16 cellular contexts compared by ENCODE assay signal in the genomic region with DNA sequence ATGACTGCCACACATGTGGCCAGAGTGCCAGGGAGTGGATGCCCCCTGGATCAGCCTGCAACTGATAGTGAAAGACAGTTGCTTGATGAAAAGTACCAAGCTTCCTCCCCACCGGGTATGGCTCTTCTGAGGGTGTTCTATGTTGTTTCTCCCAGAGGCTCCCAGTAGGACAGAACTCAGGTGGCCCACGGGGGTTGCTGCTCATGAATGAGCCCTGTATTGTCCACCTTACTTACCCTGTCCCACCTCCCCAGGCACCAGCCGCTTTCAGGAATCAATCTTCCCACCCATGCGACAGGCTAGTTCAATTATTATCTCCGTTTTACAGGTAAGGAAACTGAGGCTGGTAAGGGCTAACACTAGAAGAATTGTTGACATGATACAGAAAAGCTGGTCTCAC. TPM values are rescaled to one million over a fixed set of nuclear protein-coding genes. Genes with fewer than 3 reads are reported as not detected.
DNase-seq lines count a peak whose midpoint lies in the region; ATAC-seq and TF ChIP-seq lines count a peak whose summit lies in the region.
"Had no signal": no experiment of that assay in that cellular context is flagged by ENCODE, and none has a peak within 500 bp of the region (broad histone marks: within the 10 kb centered on the region; RNA-seq: fewer than 3 reads in every experiment).

No MANE protein-coding gene starts in this region.

- no TSS peak for BruUV-seq in OCI-LY7 (replicated peaks; lab: Mats Ljungman, UMichigan)

- no peaks in the 10 kb centered on the region for H3K9me3 Mint-ChIP-seq in activated T-cell treated with anti-CD3 and anti-CD28 coated beads, Interleukin-2, amount 50 U/mL, for 4 hours
- H3K9me3 Mint-ChIP-seq: CD8-positive, alpha-beta T cell had no signal

- no peak overlapping the region for H2AFZ ChIP-seq in OCI-LY7 (ENCODE audit: low read length)
- H2AFZ ChIP-seq: GM23248 had no signal

- H3K9me3 ChIP-seq in OCI-LY7 (ENCODE audit: low read length) (no peaks in the 10 kb centered on the region), WERI-Rb-1 (ENCODE audit: severe bottlenecking) (no peaks in the 10 kb centered on the region)

- no peaks in the 10 kb centered on the region for H3K27me3 Mint-ChIP-seq in activated T-cell treated with anti-CD3 and anti-CD28 coated beads, Interleukin-2, amount 50 U/mL, for 4 hours (ENCODE audit: low read depth)

- TF ChIP-seq CTCF in OCI-LY7 (conservative IDR thresholded peaks at IDR 0.05; ENCODE audit: low read length) (no peak), WERI-Rb-1 (IDR thresholded peaks at IDR 0.05; ENCODE audit: low read depth, low read length) (no peak)

- no peak for DNase-seq in activated T-cell treated with anti-CD3 and anti-CD28 coated beads, Interleukin-2, amount 50 U/mL, for 4 hours
- no peak for DNase-seq in activated T-cell treated with anti-CD3 and anti-CD28 coated beads, Interleukin-2, amount 50 U/mL, for 1 hour
- DNase-seq in OCI-LY7 (ENCODE audit: low spot score) (no peak), islet precursor cell (peak; percentile 52), COLO829 (ENCODE audit: low spot score) (no peak), WERI-Rb-1 (no peak)
- no peak for DNase-seq in activated CD4-positive, alpha-beta T cell treated with anti-CD3 and anti-CD28 coated beads, Interleukin-2, amount 50 U/mL, for 4 hours
- DNase-seq: C1 segment of cervical spinal cord; CD8-positive, alpha-beta T cell; DMS 273 treated with DMSO at 0.1 percent for 48 hours; DMS79; GF-D8; H7; HCEC 1CT had no signal

- H3K79me2 ChIP-seq in OCI-LY7 (ENCODE audit: insufficient read depth, low read depth, low read length) = peaks cover 5% of the 10 kb centered on the region; the same call in 1 of the 2 replicates

- H3K27me3 ChIP-seq in WERI-Rb-1 (ENCODE audit: insufficient read depth, low read depth, severe bottlenecking) = no peaks in the 10 kb centered on the region

- H3K36me3 ChIP-seq in OCI-LY7 (ENCODE audit: insufficient read depth, low read length) = no peaks in the 10 kb centered on the region
- H3K36me3 ChIP-seq in WERI-Rb-1 = no peaks in the 10 kb centered on the region

- peaks cover 41% of the 10 kb centered on the region for H3K4me1 ChIP-seq in OCI-LY7 (ENCODE audit: insufficient read depth, low read length, poor library complexity, severe bottlenecking)

- no peak overlapping the region for H3K27ac ChIP-seq in OCI-LY7 (ENCODE audit: low read depth, low read length, poor library complexity, severe bottlenecking)
- H3K27ac ChIP-seq in WERI-Rb-1 = no peak overlapping the region
- H3K27ac ChIP-seq: 22Rv1, GM23248 had no signal

- peak overlapping the region; percentile 1; the same call in 1 of the 2 replicates for H3K4me2 ChIP-seq in OCI-LY7 (ENCODE audit: low read length)

- no peak for ATAC-seq in activated T-cell treated with anti-CD3 and anti-CD28 coated beads, Interleukin-2, amount 50 U/mL, for 4 hours
- ATAC-seq: CD8-positive, alpha-beta T cell had no signal

- POLR2A ChIA-PET in OCI-LY7 (lab: Charles Lee) = interaction anchor here (0.6 to 1.0 kb wide), 3 partner anchors 48 to 135 kb away, joined by 3 read pairs; no protein-coding TSS in a partner anchor

- H3K9me2 ChIP-seq in OCI-LY7 (ENCODE audit: insufficient read depth, low read length) = no peaks in the 10 kb centered on the region

- no peak overlapping the region for H3K4me3 ChIP-seq in OCI-LY7 (ENCODE audit: low read depth, low read length, poor library complexity, severe bottlenecking)
- no peak overlapping the region for H3K4me3 ChIP-seq in WERI-Rb-1 (ENCODE audit: low read depth, low read length)
- H3K4me3 ChIP-seq: GM23248 had no signal

- H3K36me3 Mint-ChIP-seq in activated T-cell treated with anti-CD3 and anti-CD28 coated beads, Interleukin-2, amount 50 U/mL, for 4 hours (ENCODE audit: insufficient read depth) = no peaks in the 10 kb centered on the region
- H3K36me3 Mint-ChIP-seq: CD8-positive, alpha-beta T cell had no signal

- peaks cover 11% of the 10 kb centered on the region for H3K4me1 Mint-ChIP-seq in activated T-cell treated with anti-CD3 and anti-CD28 coated beads, Interleukin-2, amount 50 U/mL, for 4 hours (ENCODE audit: low read depth)

- H3K4me3 Mint-ChIP-seq in activated T-cell treated with anti-CD3 and anti-CD28 coated beads, Interleukin-2, amount 50 U/mL, for 4 hours = peak overlapping the region; percentile 6
- H3K4me3 Mint-ChIP-seq: CD8-positive, alpha-beta T cell had no signal

- H4K20me1 ChIP-seq in OCI-LY7 (ENCODE audit: insufficient read depth, low read length) = no peaks in the 10 kb centered on the region

- CTCF ChIA-PET in OCI-LY7 (lab: Charles Lee; ENCODE audit: unreplicated experiment) = interaction anchor here (0.9 kb wide), 1 partner anchor 131 kb away, joined by 3 read pairs; no protein-coding TSS in a partner anchor

- intact Hi-C loops in OCI-LY7 (cut with micrococcal nuclease; ENCODE audit: unreplicated experiment) = loop anchor here (5.0 kb wide), 1 partner anchor 125 kb away; no protein-coding TSS in a partner anchor

RNA-seq across cellular contexts. Expression of gene RGS9, which starts 34.9 kb away (rescaled TPM):
- under 1 TPM; 0.55 to 0.87 (median 0.56) TPM for total RNA-seq in activated T-cell treated with anti-CD3 and anti-CD28 coated beads, Interleukin-2, amount 50 U/mL, for 4 hours
- 12.9 and 13.7 TPM in 2 replicates for total RNA-seq in OCI-LY7 (2014; rRNA removed; shearing (Covaris generic))
- total RNA-seq in OCI-LY7 (2022) = 22.2 and 26.4 TPM in 2 replicates

RNA-seq across cellular contexts. Expression of gene GNA13, which starts 45.7 kb away (rescaled TPM):
- total RNA-seq in activated T-cell treated with anti-CD3 and anti-CD28 coated beads, Interleukin-2, amount 50 U/mL, for 4 hours = 10 to 100 TPM; 45.7 to 54.9 (median 47.2) TPM
- total RNA-seq in OCI-LY7 (2014; rRNA removed; shearing (Covaris generic)) = 70.6 and 76.5 TPM in 2 replicates
- 136 and 141 TPM in 2 replicates for total RNA-seq in OCI-LY7 (2022)

Comparison
In these comparisons a context has a peak if more than half of its experiments do, and no peak if none do; other contexts are left out.
1. RNA of gene RGS9, which starts 34.9 kb away (total RNA-seq): 12.9 to 26.4 TPM in OCI-LY7; 0.55 to 0.87 TPM in activated T-cell treated with anti-CD3 and anti-CD28 coated beads, Interleukin-2, amount 50 U/mL, for 4 hours; every median in the first group is over 4 times any median in the second.